In genomic region chr2:2934030-2934429, GRCh38 we compare ENCODE assay signal across 25 cellular contexts.
"Had no signal": no experiment of that assay in that cellular context is flagged by ENCODE, and none has a peak within 500 bp of the region (broad histone marks: within the 10 kb centered on the region; RNA-seq: fewer than 3 reads in every experiment).

No MANE protein-coding gene starts in this region.

- DNase-seq: activated CD4-positive, alpha-beta T cell treated with anti-CD3 and anti-CD28 coated beads for 36 hours; activated CD4-positive, alpha-beta T cell treated with anti-CD3 and anti-CD28 coated beads, Interleukin-2, amount 50 U/mL, for 1 hour; activated CD8-positive, alpha-beta T cell treated with anti-CD3 and anti-CD28 coated beads for 36 hours; activated naive CD4-positive, alpha-beta T cell treated with anti-CD3 and anti-CD28 coated beads, Interleukin-2, amount 50 U/mL, for 16 hours; activated naive CD8-positive, alpha-beta T cell treated with anti-CD3 and anti-CD28 coated beads, Interleukin-2, amount 10 ng/mL, durations not matched to agents 7 days and 5 days; activated T-cell treated with anti-CD3 and anti-CD28 coated beads for 4 hours; activated T-cell treated with anti-CD3 and anti-CD28 coated beads, Interleukin-2, amount 50 U/mL, for 48 hours; adrenal gland; anterior cingulate cortex; central memory CD4-positive, alpha-beta T cell; MG63; NCI-H1105; NCI-H1436 treated with DMSO at 0.1 percent for 48 hours; NCI-H187; NCI-H2081; NCI-H524; Peyer's patch; Right ventricle myocardium superior; T-helper 1 cell had no signal

- H3K27ac ChIP-seq: KMS-11, Peyer's patch, RWPE1, SJCRH30, VCaP had no signal

- H3K9ac ChIP-seq: KMS-11, SK-N-SH had no signal

- H3K27ac Mint-ChIP-seq: activated CD4-positive, alpha-beta T cell treated with anti-CD3 and anti-CD28 coated beads for 36 hours; activated CD8-positive, alpha-beta T cell treated with anti-CD3 and anti-CD28 coated beads for 36 hours; activated naive CD8-positive, alpha-beta T cell treated with anti-CD3 and anti-CD28 coated beads, Interleukin-2, amount 10 ng/mL, durations not matched to agents 7 days and 5 days; activated T-helper 2 cell treated with anti-CD3 and anti-CD28 coated beads, Interferon-gamma antibody, Interleukin-2, Interleukin-4, amounts not matched to agents 10 μg/mL and 5 μg/mL and 100 μg/mL, durations not matched to agents 14 hours and 24 hours and 36 hours had no signal

- H3K9me3 ChIP-seq: adrenal gland, MG63, Peyer's patch, SJCRH30 had no signal

- H3K36me3 ChIP-seq: adrenal gland, MG63, Peyer's patch, SJCRH30 had no signal

- H3K9me2 ChIP-seq: SK-N-SH had no signal

- H3K4me3 Mint-ChIP-seq: activated CD4-positive, alpha-beta T cell treated with anti-CD3 and anti-CD28 coated beads for 36 hours; activated CD8-positive, alpha-beta T cell treated with anti-CD3 and anti-CD28 coated beads for 36 hours; activated naive CD8-positive, alpha-beta T cell treated with anti-CD3 and anti-CD28 coated beads, Interleukin-2, amount 10 ng/mL, durations not matched to agents 7 days and 5 days had no signal

- H3K4me3 ChIP-seq: adrenal gland, MG63, Peyer's patch, SJCRH30 had no signal

- H3K27me3 ChIP-seq: adrenal gland, MG63, Peyer's patch, SJCRH30 had no signal

- H3K4me1 Mint-ChIP-seq: activated CD4-positive, alpha-beta T cell treated with anti-CD3 and anti-CD28 coated beads for 36 hours; activated naive CD8-positive, alpha-beta T cell treated with anti-CD3 and anti-CD28 coated beads, Interleukin-2, amount 10 ng/mL, durations not matched to agents 7 days and 5 days had no signal

- H3K4me2 ChIP-seq: KMS-11, SK-N-SH had no signal

- H3K27me3 Mint-ChIP-seq: activated naive CD8-positive, alpha-beta T cell treated with anti-CD3 and anti-CD28 coated beads, Interleukin-2, amount 10 ng/mL, durations not matched to agents 7 days and 5 days had no signal

- H3K4me1 ChIP-seq: adrenal gland, Peyer's patch, SJCRH30 had no signal

- ATAC-seq: activated CD4-positive, alpha-beta T cell treated with anti-CD3 and anti-CD28 coated beads for 36 hours; activated CD8-positive, alpha-beta T cell treated with anti-CD3 and anti-CD28 coated beads for 36 hours had no signal
